In the genomic region with DNA sequence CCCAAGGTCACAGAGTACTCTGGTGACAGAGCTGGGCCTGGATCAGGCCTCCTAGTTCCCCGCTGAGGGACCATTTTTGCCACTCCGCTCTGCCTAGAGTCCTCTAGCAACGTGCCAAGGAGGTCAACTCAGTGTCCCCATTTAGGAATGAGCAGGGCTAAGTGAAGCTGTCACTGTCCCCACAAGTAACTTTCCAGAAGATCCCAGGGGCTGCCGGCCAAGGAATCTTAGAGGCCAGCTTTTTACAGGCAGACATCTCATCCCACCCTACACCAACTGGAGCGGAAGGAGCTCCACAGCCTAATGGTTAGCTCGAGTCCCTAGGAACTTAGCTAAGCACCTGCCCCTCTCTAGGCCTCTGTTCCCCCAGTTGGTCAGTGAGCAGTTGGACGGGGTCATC, we compare ENCODE assay signal across 33 cellular contexts. TPM values are rescaled to one million over a fixed set of nuclear protein-coding genes. Genes with fewer than 3 reads are reported as not detected.
A peak's percentile ranks its signal among the peaks of the same experiment; 100 is the strongest.
DNase-seq lines count a peak whose midpoint lies in the region; ATAC-seq, FAIRE-seq and TF ChIP-seq lines count a peak whose summit lies in the region.
"Had no signal": no experiment of that assay in that cellular context is flagged by ENCODE, and none has a peak within 500 bp of the region (broad histone marks: within the 10 kb centered on the region; RNA-seq: fewer than 3 reads in every experiment).

No MANE protein-coding gene starts in this region.

- no peak overlapping the region for H2BK120ac ChIP-seq in IMR-90 (ENCODE audit: low read depth, low read length)

- no peak overlapping the region for H3K4me3 ChIP-seq in IMR-90 (ENCODE audit: insufficient read depth, low read depth, low read length)
- H3K4me3 ChIP-seq in kidney (ENCODE audit: low read length in 2 of 2), result no peak overlapping the region
- H3K4me3 ChIP-seq in osteoblast (ENCODE audit: insufficient read depth, low read length), result no peak overlapping the region
- H3K4me3 ChIP-seq: BLaER1, GM12878 had no signal

- H3K27ac ChIP-seq in IMR-90 (ENCODE audit: insufficient read depth, low read length) (no peak overlapping the region), kidney (ENCODE audit: low read depth in 2 of 2, low read length in 2 of 2) (no peak overlapping the region), osteoblast (ENCODE audit: low read depth, low read length) (no peak overlapping the region)
- H3K27ac ChIP-seq: BLaER1 had no signal

- no peak overlapping the region for H2AK9ac ChIP-seq in IMR-90 (replicated peaks; ENCODE audit: low read depth, low read length, poor library complexity)

- H2AFZ ChIP-seq in IMR-90 (replicated peaks; ENCODE audit: low read length, poor library complexity) (peak overlapping the region; percentile 29), osteoblast (ENCODE audit: low read length) (no peak overlapping the region)

- H3K79me2 ChIP-seq in osteoblast (ENCODE audit: insufficient read depth, low read length), result no peaks in the 10 kb centered on the region

- H3K18ac ChIP-seq in IMR-90 (ENCODE audit: low read depth, low read length), result no peak overlapping the region

- H3K4ac ChIP-seq in IMR-90 (ENCODE audit: low read depth, low read length), result no peak overlapping the region

- WGBS in IMR-90 (ENCODE audit: extremely low coverage in 2 of 2, insufficient read length in 1 of 2), 2 experiments, result 61% methylated on average over 2 of the region's 7 CpGs; no CpG with 5 or more reads in 1 of the 2 experiments

- no peak overlapping the region for H3K14ac ChIP-seq in IMR-90 (replicated peaks; ENCODE audit: low read depth, low read length)

- H2BK15ac ChIP-seq in IMR-90 (ENCODE audit: low read depth, low read length), result no peak overlapping the region

- H3K4me1 ChIP-seq in IMR-90 (ENCODE audit: control insufficient read depth, insufficient read depth, low read length) (no peaks in the 10 kb centered on the region; the same call in 1 of the 2 replicates), kidney (ENCODE audit: control insufficient read depth in 1 of 2, insufficient read depth in 1 of 2, low read depth in 1 of 2, low read length in 2 of 2) (peaks cover 0 to 3% of the 10 kb centered on the region in 2 donors), osteoblast (ENCODE audit: insufficient read depth, low read length) (no peaks in the 10 kb centered on the region)
- H3K4me1 ChIP-seq: BE2C had no signal

- no peak overlapping the region for H4K5ac ChIP-seq in IMR-90 (ENCODE audit: low read depth, low read length)

- dilution Hi-C loops in IMR-90 (cut with HindIII; ENCODE audit: low sequenced_read_pairs, unreplicated experiment), result no loop called here

- H3K9me1 ChIP-seq in IMR-90 (ENCODE audit: insufficient read depth, low read length), result no peaks in the 10 kb centered on the region

- TF ChIP-seq POLR2A in IMR-90 (IDR thresholded peaks at IDR 0.05; ENCODE audit: low read depth, low read length), result no peak

- TF ChIP-seq CTCF in IMR-90 (conservative IDR thresholded peaks at IDR 0.05; ENCODE audit: low read depth, low read length) (no peak), kidney (IDR thresholded peaks at IDR 0.05; ENCODE audit: borderline replicate concordance, extremely low read depth, insufficient read depth) (no peak), osteoblast (IDR thresholded peaks at IDR 0.05; ENCODE audit: extremely low read depth, low read depth, low read length) (no peak)

- DNase-seq in IMR-90, result no peak
- peak; percentile 16 for DNase-seq in kidney
- DNase-seq in osteoblast (ENCODE audit: insufficient read length, low spot score, missing footprints), result peak; percentile 26
- DNase-seq in sciatic nerve (ENCODE audit: low spot score), result peak; percentile 26
- DNase-seq in activated gamma-delta T cell treated with Interleukin-2 at 50 U/mL for 16 hours, result no peak
- no peak for DNase-seq in mucosa of gallbladder (ENCODE audit: low spot score)
- DNase-seq in T1000 (lab: John Stamatoyannopoulos, UW), result no peak
- DNase-seq: 8988T; ACHN; BE2C; C1 segment of cervical spinal cord; CD4-positive, alpha-beta memory T cell; CD4-positive, CD25-positive, alpha-beta regulatory T cell; CD8-positive, alpha-beta memory T cell; COR-L47; DMS 273 treated with DMSO at 0.1 percent for 48 hours; DMS153; DMS53; DMS79; DND-41; EL; GDM1 had no signal

- BruUV-seq in IMR-90 (replicated peaks; lab: Mats Ljungman, UMichigan), result no TSS peak

- no peak for TF ChIP-seq RAD21 in IMR-90 (IDR thresholded peaks at IDR 0.05; ENCODE audit: low read length)

- H3K36me3 ChIP-seq in IMR-90 (ENCODE audit: control insufficient read depth, insufficient read depth, low read length) (no peaks in the 10 kb centered on the region), kidney (ENCODE audit: control insufficient read depth in 1 of 2, insufficient read depth in 2 of 2, low read length in 2 of 2) (no peaks in the 10 kb centered on the region), osteoblast (ENCODE audit: insufficient read depth, low read length) (no peaks in the 10 kb centered on the region)
- H3K36me3 ChIP-seq: BE2C, BLaER1 had no signal

- CTCF ChIA-PET in IMR-90 (lab: Yijun Ruan, JAX), result no interaction called here

- in situ Hi-C loops in IMR-90 (cut with MboI; ENCODE audit: low sequenced_read_pairs), result no loop called here

- H3K4me2 ChIP-seq in IMR-90 (ENCODE audit: low read depth, low read length), result no peak overlapping the region
- no peak overlapping the region for H3K4me2 ChIP-seq in osteoblast (ENCODE audit: insufficient read depth, low read length)
- H3K4me2 ChIP-seq: BLaER1 had no signal

- H4K91ac ChIP-seq in IMR-90 (ENCODE audit: insufficient read depth, low read depth, low read length), result no peak overlapping the region

- no peak overlapping the region for H2BK5ac ChIP-seq in IMR-90 (ENCODE audit: low read depth, low read length, poor library complexity, severe bottlenecking)

- FAIRE-seq in kidney (lab: Jason Lieb, UNC), result no peak
- FAIRE-seq: A204.1, GM12878, GM12892, GM18507 had no signal

- H3K27me3 ChIP-seq in IMR-90 (ENCODE audit: control insufficient read depth, insufficient read depth, low read length), result peaks cover 21% of the 10 kb centered on the region
- H3K27me3 ChIP-seq in osteoblast (ENCODE audit: insufficient read depth, low read length), result peaks cover 17% of the 10 kb centered on the region
- H3K27me3 ChIP-seq: BE2C, BLaER1 had no signal

- no peak overlapping the region for H2BK20ac ChIP-seq in IMR-90 (ENCODE audit: low read depth, low read length)

- ATAC-seq in IMR-90 (ENCODE audit: low read depth), result no peak
- no peak for ATAC-seq in sciatic nerve
- ATAC-seq in GM21723 (IDR thresholded peaks at IDR 0.05; ENCODE audit: unreplicated experiment), result no peak
- ATAC-seq: GM12878 had no signal

- no peaks in the 10 kb centered on the region for H4K20me1 ChIP-seq in IMR-90 (ENCODE audit: insufficient read depth, low read length)
- H4K20me1 ChIP-seq in osteoblast (ENCODE audit: insufficient read depth, low read length), result no peaks in the 10 kb centered on the region
- H4K20me1 ChIP-seq: BLaER1 had no signal

- H3K9me3 ChIP-seq in IMR-90 (ENCODE audit: control insufficient read depth, insufficient read depth, low read length) (0 out of 2 replicates have a peak, but pooled peaks cover 2% of the 10 kb centered on the region), kidney (ENCODE audit: control insufficient read depth in 1 of 2, low read length in 2 of 2) (no peaks in the 10 kb centered on the region), osteoblast (ENCODE audit: low read depth, low read length) (no peaks in the 10 kb centered on the region)
- H3K9me3 ChIP-seq: BE2C had no signal

- H2AK5ac ChIP-seq in IMR-90 (ENCODE audit: low read depth, low read length), result no peak overlapping the region

- H3K79me1 ChIP-seq in IMR-90 (ENCODE audit: low read depth in 1 of 2, low read length in 2 of 2), result no peaks in the 10 kb centered on the region

- POLR2A ChIA-PET in IMR-90 (lab: Charles Lee; ENCODE audit: unreplicated experiment), result no interaction called here

- no peak overlapping the region for H3K9ac ChIP-seq in IMR-90 (ENCODE audit: low read depth, low read length)
- H3K9ac ChIP-seq in kidney (ENCODE audit: low read length in 2 of 2), result no peak overlapping the region
- H3K9ac ChIP-seq: BLaER1 had no signal

- intact Hi-C loops in IMR-90 (cut with micrococcal nuclease), result no loop called here
- intact Hi-C loops in kidney (cut with DNase I), result no loop called here
- intact Hi-C loops in sciatic nerve (cut with DNase I), result no loop called here

- no peak overlapping the region for H3K56ac ChIP-seq in IMR-90 (ENCODE audit: extremely low read depth, insufficient read depth, low read length)

- H4K8ac ChIP-seq in IMR-90 (ENCODE audit: low read depth in 2 of 2, low read length in 2 of 2), result no peak overlapping the region

- no peak overlapping the region for H3K23ac ChIP-seq in IMR-90 (ENCODE audit: low read depth, low read length)

TF ChIP-seq in IMR-90, 13 proteins besides CTCF, POLR2A, EP300 and RAD21:
- no peak for TF ChIP-seq MAZ (IDR thresholded peaks at IDR 0.05; ENCODE audit: borderline replicate concordance, low read depth, low read length)
TF ChIP-seq in IMR-90: peak in this region for 0.

RNA-seq across cellular contexts. Expression of a gene that starts 59.7 kb away (rescaled TPM):
- total RNA-seq in IMR-90 (2012; rRNA removed) (not detected in 2 replicates), kidney (1.4 TPM), osteoblast (not detected in 2 replicates), sciatic nerve (not detected), mucosa of gallbladder (2.1 TPM)
- polyA plus RNA-seq in IMR-90 (2012; rRNA removed) (not detected in 2 replicates), kidney (ENCODE audit: insufficient read depth, low read depth, low replicate concordance) (0.69 TPM)
- polyA plus RNA-seq in IMR-90 (2012; cell fraction: cytosol; rRNA removed), result not detected in 2 replicates
- not detected in 2 replicates for polyA plus RNA-seq in IMR-90 (2012; cell fraction: nucleus; rRNA removed; ENCODE audit: low replicate concordance)
- total RNA-seq: A673; CD4-positive, CD25-positive, alpha-beta regulatory T cell; CD8-positive, alpha-beta memory T cell; Daoy; G401 had no signal
- polyA plus RNA-seq: AG04450; CD14-positive monocyte; CD8-positive, alpha-beta memory T cell had no signal

Comparison
In these comparisons a context has a peak if more than half of its experiments do, and no peak if none do; other contexts are left out.
1. DNase-seq: peak in kidney (single experiment), osteoblast (single experiment) and sciatic nerve (single experiment); none in IMR-90 (single experiment), activated gamma-delta T cell treated with Interleukin-2 at 50 U/mL for 16 hours (single experiment), mucosa of gallbladder (single experiment) and T1000 (single experiment).